1 cellular context compared by ENCODE assay signal in the genomic region with DNA sequence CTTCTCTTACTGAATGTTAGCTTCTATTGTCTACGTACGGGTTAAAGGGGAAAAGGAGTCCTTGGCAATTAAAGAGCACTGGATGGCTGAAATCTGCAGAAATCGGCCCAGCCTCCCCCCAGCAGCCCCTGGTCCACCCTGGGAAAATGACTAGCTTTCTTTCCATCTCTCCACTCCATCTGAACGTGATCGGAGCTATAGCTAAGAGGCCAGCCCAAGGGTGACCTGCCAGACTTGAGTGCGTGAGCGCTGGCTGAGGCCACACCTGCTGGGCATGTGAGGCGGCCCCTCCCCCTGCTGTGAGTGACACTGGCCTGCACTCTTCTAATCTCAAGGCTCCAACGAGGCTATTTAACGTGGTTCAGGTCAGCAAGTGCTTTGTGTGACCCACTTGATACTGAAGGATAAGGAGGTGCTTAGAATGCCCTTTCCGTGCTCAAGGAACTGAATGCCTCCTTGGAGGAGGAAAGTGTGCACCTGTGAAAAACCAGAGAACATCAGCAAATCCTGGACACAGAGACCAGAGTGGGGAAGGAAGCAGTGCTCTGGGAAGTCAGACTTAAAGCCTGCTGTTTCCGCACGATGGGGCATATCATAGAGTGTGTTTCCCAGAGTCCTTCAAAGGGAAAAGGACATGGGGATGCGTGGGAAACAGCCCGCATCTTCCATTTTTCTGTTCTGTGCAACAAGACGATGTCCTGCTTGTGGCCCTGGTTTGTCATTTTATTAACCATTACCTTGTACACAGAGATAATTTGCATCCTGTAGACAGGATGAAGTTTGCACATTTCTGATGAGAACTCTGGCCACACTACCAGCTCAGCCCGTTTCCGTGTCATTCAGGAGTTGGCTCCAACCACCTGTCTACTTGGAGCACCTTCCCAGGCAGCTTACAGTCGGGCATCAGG.
TF ChIP-seq lines count a peak whose summit lies in the region.

No MANE protein-coding gene starts in this region.

TF ChIP-seq in HCT116, 20 proteins besides CTCF, POLR2A, EP300 and RAD21 (continued from another document):
- TF ChIP-seq, protein P1, sequence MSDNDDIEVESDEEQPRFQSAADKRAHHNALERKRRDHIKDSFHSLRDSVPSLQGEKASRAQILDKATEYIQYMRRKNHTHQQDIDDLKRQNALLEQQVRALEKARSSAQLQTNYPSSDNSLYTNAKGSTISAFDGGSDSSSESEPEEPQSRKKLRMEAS (IDR thresholded peaks at IDR 0.05): no peak
- TF ChIP-seq SP1 (IDR thresholded peaks at IDR 0.05; ENCODE audit: low read depth) (no peak), FOSL1 (IDR thresholded peaks at IDR 0.05; ENCODE audit: low read depth) (no peak), EZH2phosphoT487 (IDR thresholded peaks at IDR 0.05; ENCODE audit: borderline replicate concordance) (no peak), CBX3 (IDR thresholded peaks at IDR 0.05; ENCODE audit: low read depth) (no peak), SRF (IDR thresholded peaks at IDR 0.05; ENCODE audit: low read depth) (no peak), JUND (IDR thresholded peaks at IDR 0.05) (no peak), ZFX (IDR thresholded peaks at IDR 0.05) (no peak)
- TF ChIP-seq, protein P2, sequence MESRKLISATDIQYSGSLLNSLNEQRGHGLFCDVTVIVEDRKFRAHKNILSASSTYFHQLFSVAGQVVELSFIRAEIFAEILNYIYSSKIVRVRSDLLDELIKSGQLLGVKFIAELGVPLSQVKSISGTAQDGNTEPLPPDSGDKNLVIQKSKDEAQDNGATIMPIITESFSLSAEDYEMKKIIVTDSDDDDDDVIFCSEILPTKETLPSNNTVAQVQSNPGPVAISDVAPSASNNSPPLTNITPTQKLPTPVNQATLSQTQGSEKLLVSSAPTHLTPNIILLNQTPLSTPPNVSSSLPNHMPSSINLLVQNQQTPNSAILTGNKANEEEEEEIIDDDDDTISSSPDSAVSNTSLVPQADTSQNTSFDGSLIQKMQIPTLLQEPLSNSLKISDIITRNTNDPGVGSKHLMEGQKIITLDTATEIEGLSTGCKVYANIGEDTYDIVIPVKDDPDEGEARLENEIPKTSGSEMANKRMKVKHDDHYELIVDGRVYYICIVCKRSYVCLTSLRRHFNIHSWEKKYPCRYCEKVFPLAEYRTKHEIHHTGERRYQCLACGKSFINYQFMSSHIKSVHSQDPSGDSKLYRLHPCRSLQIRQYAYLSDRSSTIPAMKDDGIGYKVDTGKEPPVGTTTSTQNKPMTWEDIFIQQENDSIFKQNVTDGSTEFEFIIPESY (IDR thresholded peaks at IDR 0.05; ENCODE audit: extremely low read depth, insufficient replicate concordance, low read length): no peak
- TF ChIP-seq, protein P3, sequence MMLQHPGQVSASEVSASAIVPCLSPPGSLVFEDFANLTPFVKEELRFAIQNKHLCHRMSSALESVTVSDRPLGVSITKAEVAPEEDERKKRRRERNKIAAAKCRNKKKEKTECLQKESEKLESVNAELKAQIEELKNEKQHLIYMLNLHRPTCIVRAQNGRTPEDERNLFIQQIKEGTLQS (IDR thresholded peaks at IDR 0.05): no peak
